ENCODE assay signal across 22 cellular contexts in genomic region chr12:3308063-3308462, GRCh38.
"Had no signal": no experiment of that assay in that cellular context is flagged by ENCODE, and none has a peak within 500 bp of the region (broad histone marks: within the 10 kb centered on the region; RNA-seq: fewer than 3 reads in every experiment).

No MANE protein-coding gene starts in this region.

- H3K9ac ChIP-seq: parathyroid adenoma had no signal

- H3K27ac Mint-ChIP-seq: memory B cell, natural killer cell, progenitor cell of endocrine pancreas had no signal

- FAIRE-seq: frontal cortex, keratinocyte had no signal

- H3K36me3 Mint-ChIP-seq: memory B cell, natural killer cell had no signal

- H3K27ac ChIP-seq: parathyroid adenoma, right atrium auricular region, suprapubic skin, transverse colon had no signal

- H3K4me3 Mint-ChIP-seq: memory B cell; natural killer cell; neural crest cell; stimulated activated naive CD8-positive, alpha-beta T cell treated with anti-CD3 and anti-CD28 coated beads, Interleukin-15, amount 100 ng/mL, for 72 hours had no signal

- H2AFZ ChIP-seq: parathyroid adenoma had no signal

- DNase-seq: cortex of kidney; dorsolateral prefrontal cortex; effector CD4-positive, alpha-beta T cell; head of caudate nucleus; natural killer cell; stimulated activated CD4-positive, alpha-beta T cell treated with anti-CD3 and anti-CD28 coated beads, Interleukin-12 subunit alpha, Interleukin-12 subunit beta, amount 100 ng/mL, for 4 hours; stimulated activated CD4-positive, alpha-beta T cell treated with anti-CD3 and anti-CD28 coated beads, Interleukin-1b, Interleukin-23, amount 100 ng/mL, for 48 hours; stimulated activated CD4-positive, alpha-beta T cell treated with anti-CD3 and anti-CD28 coated beads, Interleukin-4, amount 100 ng/mL, for 1 hour; stimulated activated CD8-positive, alpha-beta memory T cell treated with anti-CD3 and anti-CD28 coated beads, Interleukin-4, amount 100 ng/mL, for 48 hours; stimulated activated naive CD4-positive, alpha-beta T cell; stimulated activated naive CD8-positive, alpha-beta T cell treated with anti-CD3 and anti-CD28 coated beads, Interleukin-15, amount 100 ng/mL, for 72 hours; transverse colon had no signal

- H3K27me3 ChIP-seq: right atrium auricular region, transverse colon had no signal

- H3K4me1 Mint-ChIP-seq: memory B cell; natural killer cell; stimulated activated naive CD8-positive, alpha-beta T cell treated with anti-CD3 and anti-CD28 coated beads, Interleukin-15, amount 100 ng/mL, for 72 hours had no signal

- H3K36me3 ChIP-seq: right atrium auricular region, suprapubic skin, transverse colon had no signal

- H3K9me3 Mint-ChIP-seq: memory B cell; natural killer cell; neural crest cell; stimulated activated naive CD8-positive, alpha-beta T cell treated with anti-CD3 and anti-CD28 coated beads, Interleukin-15, amount 100 ng/mL, for 72 hours had no signal

- H3K4me2 ChIP-seq: smooth muscle cell had no signal

- H3K79me2 ChIP-seq: parathyroid adenoma had no signal

- H3K4me3 ChIP-seq: dorsolateral prefrontal cortex, lung, right atrium auricular region, smooth muscle cell, suprapubic skin, transverse colon had no signal

- H3K9me3 ChIP-seq: right atrium auricular region, suprapubic skin, transverse colon had no signal

- H3K4me1 ChIP-seq: parathyroid adenoma, transverse colon had no signal
